ENCODE assay signal across 1 cellular context in genomic region chr19:2561895-2562294, GRCh38.
TF ChIP-seq lines count a peak whose summit lies in the region.

No MANE protein-coding gene starts in this region.

TF ChIP-seq in GM12878, 131 proteins besides CTCF, POLR2A, EP300 and RAD21 (continued from another document and continues in another):
- TF ChIP-seq ZBTB11 (CRISPR knock-in tag; IDR thresholded peaks at IDR 0.05) (no peak), ASH2L (IDR thresholded peaks at IDR 0.05; ENCODE audit: borderline replicate concordance, low read depth) (no peak), POLR2AphosphoS2 (IDR thresholded peaks at IDR 0.05; ENCODE audit: low read depth, low read length) (peak; percentile 56; the same call in 1 of the 2 replicates), SREBF2 (IDR thresholded peaks at IDR 0.05; ENCODE audit: low read length) (no peak), DPF2 (IDR thresholded peaks at IDR 0.05) (peak; percentile 39; the same call in 1 of the 2 replicates), MEF2A (IDR thresholded peaks at IDR 0.05; ENCODE audit: insufficient read depth, low read depth, low read length) (peak; percentile 62; the same call in 1 of the 2 replicates), ATF7 (IDR thresholded peaks at IDR 0.05; ENCODE audit: low read depth) (peak; percentile 88), PAX8 (IDR thresholded peaks at IDR 0.05) (no peak), BRCA1 (IDR thresholded peaks at IDR 0.05; ENCODE audit: low read depth, low read length) (peak; percentile 50; the same call in 1 of the 2 replicates), BCLAF1 (IDR thresholded peaks at IDR 0.05) (no peak), EED (IDR thresholded peaks at IDR 0.05; ENCODE audit: low read depth) (peak; percentile 84), ZNF207 (IDR thresholded peaks at IDR 0.05; ENCODE audit: borderline replicate concordance) (peak; percentile 82; the same call in 1 of the 2 replicates), SUPT20H (IDR thresholded peaks at IDR 0.05; ENCODE audit: borderline replicate concordance, control insufficient read depth, low read depth, low read length) (no peak), NRF1 (conservative IDR thresholded peaks at IDR 0.05; ENCODE audit: low read depth, low read length) (no peak), MXI1 (IDR thresholded peaks at IDR 0.05; ENCODE audit: low read depth, low read length) (peak; percentile 65), ETV6 (conservative IDR thresholded peaks at IDR 0.05 in 1 of 2, IDR thresholded peaks at IDR 0.05 in 1 of 2; ENCODE audit: borderline replicate concordance in 1 of 2, low read depth in 1 of 2) (peak in 1 of 2 experiments; percentile 82; a peak in 2 of 4 replicates), CEBPZ (IDR thresholded peaks at IDR 0.05; ENCODE audit: low read depth, low read length) (no peak), GABPA (IDR thresholded peaks at IDR 0.05; ENCODE audit: low read depth) (no peak), NFXL1 (IDR thresholded peaks at IDR 0.05; ENCODE audit: borderline replicate concordance) (no peak), RB1 (IDR thresholded peaks at IDR 0.05; ENCODE audit: borderline replicate concordance) (peak; percentile 99; the same call in 1 of the 2 replicates), ZNF622 (IDR thresholded peaks at IDR 0.05) (no peak), ZSCAN29 (IDR thresholded peaks at IDR 0.05) (no peak), ATF2 (IDR thresholded peaks at IDR 0.05; ENCODE audit: low read length) (peak; percentile 98), RBBP5 (conservative IDR thresholded peaks at IDR 0.05) (no peak), KLF5 (IDR thresholded peaks at IDR 0.05; ENCODE audit: partially characterized antibody) (no peak), TCF12 (IDR thresholded peaks at IDR 0.05; ENCODE audit: low read depth, low read length) (peak; percentile 99), ATF3 (IDR thresholded peaks at IDR 0.05; ENCODE audit: borderline replicate concordance, extremely low read depth, low read depth, low read length) (no peak), STAT1 (conservative IDR thresholded peaks at IDR 0.05) (no peak), IRF3 (IDR thresholded peaks at IDR 0.05) (no peak), RFX5 (IDR thresholded peaks at IDR 0.05; ENCODE audit: low read depth, low read length) (no peak), PBX3 (IDR thresholded peaks at IDR 0.05; ENCODE audit: insufficient replicate concordance, low read depth, low read length) (no peak), IRF5 (IDR thresholded peaks at IDR 0.05; ENCODE audit: borderline replicate concordance) (no peak), EZH2 (IDR thresholded peaks at IDR 0.05; ENCODE audit: borderline replicate concordance, control insufficient read depth, low read depth, low read length) (no peak), SPI1 (IDR thresholded peaks at IDR 0.05; ENCODE audit: borderline replicate concordance, insufficient read depth, low read depth, low read length) (peak; percentile 53), ZBTB33 (IDR thresholded peaks at IDR 0.05) (0 out of 2 replicates have a peak, but pooled peaks have one; percentile 63), CHD2 (IDR thresholded peaks at IDR 0.05; ENCODE audit: borderline replicate concordance, low read depth, low read length) (peak; percentile 76), KDM1A (IDR thresholded peaks at IDR 0.05; ENCODE audit: borderline replicate concordance) (no peak), ESRRA (IDR thresholded peaks at IDR 0.05; ENCODE audit: low read length) (no peak), HSF1 (IDR thresholded peaks at IDR 0.05; ENCODE audit: low read depth, low read length) (no peak)
